8 cellular contexts compared by ENCODE assay signal in the genomic region with DNA sequence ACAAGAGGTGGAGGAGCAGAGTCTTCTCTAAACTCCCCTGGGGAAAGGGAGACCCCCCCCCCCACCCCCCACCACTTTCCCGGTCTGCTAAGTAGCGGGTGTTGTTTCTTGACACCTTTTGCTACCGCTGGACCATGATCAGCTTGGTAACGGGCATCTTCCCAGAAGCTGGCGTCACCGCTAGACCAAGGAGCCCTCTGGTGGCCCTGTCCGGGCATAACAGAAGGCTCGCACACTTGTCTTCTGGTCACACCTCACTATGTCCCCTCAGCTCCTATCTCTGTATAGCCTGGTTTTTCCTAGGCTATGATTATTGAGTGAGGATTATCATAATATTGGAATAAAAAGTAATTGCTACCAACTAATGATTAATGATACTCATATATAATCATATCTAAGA. TPM values are rescaled to one million over a fixed set of nuclear protein-coding genes. Genes with fewer than 3 reads are reported as not detected.
DNase-seq lines count a peak whose midpoint lies in the region; ATAC-seq and TF ChIP-seq lines count a peak whose summit lies in the region.
"Not testable (repeated sequence)": the region's sequence is repeated elsewhere in the genome, so short reads cannot be mapped to it uniquely, and the experiment has no call there.

No MANE protein-coding gene starts in this region.

- not testable (repeated sequence) for H3K4me3 ChIP-seq in GM12864 (ENCODE audit: low read depth, low read length); OCI-LY7 (ENCODE audit: low read depth, low read length, poor library complexity, severe bottlenecking); upper lobe of left lung

- TF ChIP-seq EP300 in upper lobe of left lung (IDR thresholded peaks at IDR 0.05): not testable (repeated sequence)

- POLR2A ChIA-PET in OCI-LY7 (lab: Charles Lee): interaction anchor here (0.6 kb wide), 1 partner anchor 992 kb away, joined by 4 read pairs; no protein-coding TSS in a partner anchor
- POLR2A ChIA-PET in activated CD8-positive, alpha-beta T cell treated with anti-CD3 and anti-CD28 coated beads for 36 hours (lab: Charles Lee): interaction anchor here (0.6 kb wide), 1 partner anchor 742 kb away, joined by 3 read pairs; no protein-coding TSS in a partner anchor

- ATAC-seq in activated CD8-positive, alpha-beta T cell treated with anti-CD3 and anti-CD28 coated beads for 36 hours; activated naive CD8-positive, alpha-beta T cell treated with anti-CD3 and anti-CD28 coated beads, Interleukin-2, amount 50 U/mL, for 24 hours; Right ventricle myocardium superior (ENCODE audit: poor library complexity); naive B cell (ENCODE audit: low read depth in 2 of 2); upper lobe of left lung (ENCODE audit: low FRiP score in 2 of 2): not testable (repeated sequence)

- not testable (repeated sequence) for H3K27me3 Mint-ChIP-seq in activated CD8-positive, alpha-beta T cell treated with anti-CD3 and anti-CD28 coated beads for 36 hours; activated naive CD8-positive, alpha-beta T cell treated with anti-CD3 and anti-CD28 coated beads, Interleukin-2, amount 50 U/mL, for 24 hours; naive B cell

- not testable (repeated sequence) for H3K27ac ChIP-seq in OCI-LY7 (ENCODE audit: low read depth, low read length, poor library complexity, severe bottlenecking); upper lobe of left lung

- H3K4me1 Mint-ChIP-seq in activated CD8-positive, alpha-beta T cell treated with anti-CD3 and anti-CD28 coated beads for 36 hours (ENCODE audit: low read depth); activated naive CD8-positive, alpha-beta T cell treated with anti-CD3 and anti-CD28 coated beads, Interleukin-2, amount 50 U/mL, for 24 hours; naive B cell: not testable (repeated sequence)

- H3K4me1 ChIP-seq in OCI-LY7 (ENCODE audit: insufficient read depth, low read length, poor library complexity, severe bottlenecking); upper lobe of left lung: not testable (repeated sequence)

- BruUV-seq in OCI-LY7 (replicated peaks; lab: Mats Ljungman, UMichigan): not testable (repeated sequence)

- WGBS in upper lobe of left lung, 2 donors: 12% methylated on average over 8 of the region's 8 CpGs; no CpG with 5 or more reads in 1 of the 2 donors

- intact Hi-C loops in OCI-LY7 (cut with micrococcal nuclease; ENCODE audit: unreplicated experiment); activated CD8-positive, alpha-beta T cell treated with anti-CD3 and anti-CD28 coated beads for 36 hours (cut with micrococcal nuclease); Right ventricle myocardium superior (cut with DNase I): not testable (repeated sequence)

- not testable (repeated sequence) for H3K4me2 ChIP-seq in OCI-LY7 (ENCODE audit: low read length)

- not testable (repeated sequence) for H3K27ac Mint-ChIP-seq in activated CD8-positive, alpha-beta T cell treated with anti-CD3 and anti-CD28 coated beads for 36 hours; activated naive CD8-positive, alpha-beta T cell treated with anti-CD3 and anti-CD28 coated beads, Interleukin-2, amount 50 U/mL, for 24 hours; naive B cell

- H4K20me1 ChIP-seq in OCI-LY7 (ENCODE audit: insufficient read depth, low read length): not testable (repeated sequence)

- TF ChIP-seq POLR2A in upper lobe of left lung (IDR thresholded peaks at IDR 0.05): not testable (repeated sequence)

- H3K36me3 Mint-ChIP-seq in activated CD8-positive, alpha-beta T cell treated with anti-CD3 and anti-CD28 coated beads for 36 hours (ENCODE audit: low read depth); activated naive CD8-positive, alpha-beta T cell treated with anti-CD3 and anti-CD28 coated beads, Interleukin-2, amount 50 U/mL, for 24 hours (ENCODE audit: low read depth); naive B cell: not testable (repeated sequence)

- H2AFZ ChIP-seq in OCI-LY7 (ENCODE audit: low read length): not testable (repeated sequence)

- H3K9me2 ChIP-seq in OCI-LY7 (ENCODE audit: insufficient read depth, low read length): not testable (repeated sequence)

- H3K9me3 Mint-ChIP-seq in activated CD8-positive, alpha-beta T cell treated with anti-CD3 and anti-CD28 coated beads for 36 hours; activated naive CD8-positive, alpha-beta T cell treated with anti-CD3 and anti-CD28 coated beads, Interleukin-2, amount 50 U/mL, for 24 hours: not testable (repeated sequence)
- H3K9me3 Mint-ChIP-seq in naive B cell: peaks cover 0 to 18% (median 12%) of the 10 kb centered on the region in 7 donors

- CTCF ChIA-PET in OCI-LY7 (lab: Charles Lee; ENCODE audit: unreplicated experiment): not testable (repeated sequence)
- CTCF ChIA-PET in activated CD8-positive, alpha-beta T cell treated with anti-CD3 and anti-CD28 coated beads for 36 hours (lab: Charles Lee): interaction anchor here (0.6 to 1.1 kb wide), 3 partner anchors 38 to 1647 kb away, joined by 3 read pairs; no protein-coding TSS in a partner anchor

- DNase-seq in GM12864 (ENCODE audit: low read depth): not testable (repeated sequence)
- DNase-seq in OCI-LY7 (ENCODE audit: low spot score): peak; percentile 7
- peak; percentile 63 for DNase-seq in activated CD8-positive, alpha-beta T cell treated with anti-CD3 and anti-CD28 coated beads for 36 hours
- DNase-seq in activated naive CD8-positive, alpha-beta T cell treated with anti-CD3 and anti-CD28 coated beads, Interleukin-2, amount 50 U/mL, for 24 hours: peak; percentile 24
- peak; percentile 56 for DNase-seq in Right ventricle myocardium superior
- peak; percentile 2 for DNase-seq in naive B cell
- DNase-seq in stimulated activated CD4-positive, alpha-beta T cell treated with anti-CD3 and anti-CD28 coated beads, Interleukin-2, amount 100 ng/mL, for 4 hours (ENCODE audit: low read depth): peak; percentile 2
- peak in 1 of 2 donors; percentile 34 for DNase-seq in upper lobe of left lung

- H3K4me3 Mint-ChIP-seq in activated CD8-positive, alpha-beta T cell treated with anti-CD3 and anti-CD28 coated beads for 36 hours; activated naive CD8-positive, alpha-beta T cell treated with anti-CD3 and anti-CD28 coated beads, Interleukin-2, amount 50 U/mL, for 24 hours; naive B cell: not testable (repeated sequence)

- H3K9me3 ChIP-seq in OCI-LY7 (ENCODE audit: low read length): not testable (repeated sequence)
- peaks cover 0 to 14% (median 0%) of the 10 kb centered on the region in 4 donors for H3K9me3 ChIP-seq in upper lobe of left lung

- H3K36me3 ChIP-seq in OCI-LY7 (ENCODE audit: insufficient read depth, low read length); upper lobe of left lung: not testable (repeated sequence)

- not testable (repeated sequence) for H3K79me2 ChIP-seq in OCI-LY7 (ENCODE audit: insufficient read depth, low read depth, low read length)

- not testable (repeated sequence) for H3K27me3 ChIP-seq in upper lobe of left lung

- TF ChIP-seq CTCF in GM12864 (IDR thresholded peaks at IDR 0.05; ENCODE audit: low read depth, low read length, missing control alignments) (peak; percentile 10), OCI-LY7 (conservative IDR thresholded peaks at IDR 0.05; ENCODE audit: low read length) (peak; percentile 37; the same call in 1 of the 2 replicates), upper lobe of left lung (IDR thresholded peaks at IDR 0.05) (peak in 5 of 6 experiments; percentile 17 to 46 (median 29))
- TF ChIP-seq CTCF in activated CD8-positive, alpha-beta T cell treated with anti-CD3 and anti-CD28 coated beads for 36 hours (IDR thresholded peaks at IDR 0.05): peak; percentile 41

RNA-seq across cellular contexts. Expression of a gene that starts 54.1 kb away (rescaled TPM):
- total RNA-seq in OCI-LY7 (2014; rRNA removed; shearing (Covaris generic)): 31.5 and 39.7 TPM in 2 replicates
- total RNA-seq in OCI-LY7 (2022) (55.6 and 66.1 TPM in 2 replicates), Right ventricle myocardium superior (4.5 TPM), upper lobe of left lung (10 to 100 TPM in 5 of 6 donors, 1 to 10 TPM in 1; 8.8 to 35.6 (median 11.6) TPM)
- total RNA-seq in activated CD8-positive, alpha-beta T cell treated with anti-CD3 and anti-CD28 coated beads for 36 hours: 10 to 100 TPM; 27.4 to 28.6 TPM
- 10 to 100 TPM; 14.3 to 34.3 (median 27.2) TPM for polyA plus RNA-seq in naive B cell (ENCODE audit: low read depth in 6 of 6)
